ENCODE assay signal across 8 cellular contexts in the genomic region with DNA sequence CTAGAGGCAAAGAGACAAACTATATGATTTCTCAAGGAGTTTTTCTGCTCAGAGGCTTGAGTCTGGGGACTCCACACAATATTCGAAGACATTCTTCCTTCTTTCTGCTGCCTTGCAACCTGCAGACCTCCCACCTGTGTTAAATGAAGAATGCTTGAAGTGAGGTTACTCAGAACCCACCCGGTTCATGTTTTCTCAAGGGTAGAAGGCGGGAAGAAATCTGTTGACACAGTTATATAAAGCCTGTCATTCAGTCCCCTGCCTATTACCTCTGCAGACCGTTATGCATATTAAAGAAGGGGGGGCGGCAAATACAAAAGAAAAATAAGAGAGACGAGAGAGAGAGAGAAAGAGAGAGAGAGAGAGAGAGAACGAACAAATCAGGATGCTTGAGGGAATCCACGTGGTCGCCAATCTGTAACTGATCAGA. TPM values are rescaled to one million over a fixed set of nuclear protein-coding genes. Genes with fewer than 3 reads are reported as not detected.
DNase-seq lines count a peak whose midpoint lies in the region; ATAC-seq lines count a peak whose summit lies in the region.

No MANE protein-coding gene starts in this region.

- DNase-seq in DMS114 treated with DMSO at 0.1 percent for 48 hours (lab: John Stamatoyannopoulos, UW; ENCODE audit: unreplicated experiment) = peak; percentile 45
- DNase-seq in MV-4-11 (lab: John Stamatoyannopoulos, UW) = peak; percentile 44
- DNase-seq in central memory CD8-positive, alpha-beta T cell (ENCODE audit: low spot score in 2 of 2) = no peak
- DNase-seq in naive B cell = no peak
- DNase-seq in NCI-H82 (lab: John Stamatoyannopoulos, UW) = no peak
- no peak for DNase-seq in activated CD8-positive, alpha-beta memory T cell treated with anti-CD3 and anti-CD28 coated beads, Interleukin-2, amount 50 U/mL, for 48 hours
- no peak for DNase-seq in COLO668 (lab: John Stamatoyannopoulos, UW; ENCODE audit: unreplicated experiment)

- peak overlapping the region; percentile 97 for H3K27ac Mint-ChIP-seq in central memory CD8-positive, alpha-beta T cell (ENCODE audit: low read depth)
- H3K27ac Mint-ChIP-seq in naive B cell = peak overlapping the region in 3 of 6 donors; percentile 19 to 66 (median 55)

- no peak for ATAC-seq in central memory CD8-positive, alpha-beta T cell (replicated peaks; ENCODE audit: extremely low read depth, poor library complexity, severe bottlenecking)
- ATAC-seq in naive B cell (ENCODE audit: low read depth in 2 of 2) (no peak), HG03469 (IDR thresholded peaks at IDR 0.05; ENCODE audit: unreplicated experiment) (no peak)

- H3K36me3 Mint-ChIP-seq in central memory CD8-positive, alpha-beta T cell (ENCODE audit: insufficient read depth) = peaks cover 30% of the 10 kb centered on the region
- no peaks in the 10 kb centered on the region for H3K36me3 Mint-ChIP-seq in naive B cell

- no peaks in the 10 kb centered on the region for H3K9me3 Mint-ChIP-seq in central memory CD8-positive, alpha-beta T cell
- no peaks in the 10 kb centered on the region for H3K9me3 Mint-ChIP-seq in naive B cell

- H3K4me3 Mint-ChIP-seq in central memory CD8-positive, alpha-beta T cell = peak overlapping the region; percentile 89
- peak overlapping the region; percentile 88 to 98 (median 96) for H3K4me3 Mint-ChIP-seq in naive B cell

- H3K27me3 Mint-ChIP-seq in central memory CD8-positive, alpha-beta T cell = no peaks in the 10 kb centered on the region
- H3K27me3 Mint-ChIP-seq in naive B cell = no peaks in the 10 kb centered on the region

- peaks cover 38% of the 10 kb centered on the region for H3K4me1 Mint-ChIP-seq in central memory CD8-positive, alpha-beta T cell
- peaks cover 33 to 37% (median 34%) of the 10 kb centered on the region in 3 donors for H3K4me1 Mint-ChIP-seq in naive B cell

RNA-seq across cellular contexts. Expression of a gene that starts 2.2 kb away (rescaled TPM):
- 10 to 100 TPM in 5 of 6 donors, 1 to 10 TPM in 1; 5.2 to 42.2 (median 17.1) TPM for polyA plus RNA-seq in naive B cell (ENCODE audit: low read depth in 6 of 6)

RNA-seq across cellular contexts. Expression of a gene that starts 32.7 kb away (rescaled TPM):
- 100 to 1,000 TPM; 418 to 680 (median 501) TPM for polyA plus RNA-seq in naive B cell (ENCODE audit: low read depth in 6 of 6)

Comparison
In these comparisons a context has a peak if more than half of its experiments do, and no peak if none do; other contexts are left out.
1. DNase-seq: peak in DMS114 treated with DMSO at 0.1 percent for 48 hours (single experiment) and MV-4-11 (single experiment); none in central memory CD8-positive, alpha-beta T cell (0 of 2), naive B cell (single experiment), NCI-H82 (single experiment), activated CD8-positive, alpha-beta memory T cell treated with anti-CD3 and anti-CD28 coated beads, Interleukin-2, amount 50 U/mL, for 48 hours (single experiment) and COLO668 (single experiment).